11 cellular contexts compared by ENCODE assay signal in the genomic region with DNA sequence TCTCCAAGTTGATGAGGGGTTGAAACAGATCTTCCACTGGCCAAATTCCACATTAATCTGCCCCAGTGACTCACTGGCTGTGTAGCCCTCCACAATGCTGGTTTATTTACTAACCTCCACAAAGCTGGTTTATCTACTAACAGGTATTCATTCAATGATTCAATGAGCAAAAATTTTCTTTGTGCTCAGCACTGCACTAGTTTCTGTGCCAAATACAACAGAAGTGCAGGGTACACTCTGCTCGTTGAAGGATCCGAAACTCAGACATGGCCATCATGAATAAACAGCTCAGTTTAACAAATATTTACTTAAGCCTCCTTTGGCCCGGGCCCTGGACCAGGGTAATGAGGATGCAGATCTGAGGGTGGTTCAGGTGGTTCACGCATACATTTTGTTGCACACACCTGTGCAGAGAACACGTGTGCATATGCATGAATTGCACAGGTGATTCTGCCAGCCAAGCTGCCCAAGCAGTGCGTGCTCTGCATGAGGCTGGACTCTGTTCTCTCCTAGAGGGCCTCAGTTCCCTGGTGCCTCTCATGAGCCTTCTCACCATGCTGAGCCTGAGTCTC.
DNase-seq lines count a peak whose midpoint lies in the region; ATAC-seq and TF ChIP-seq lines count a peak whose summit lies in the region.
"Had no signal": no experiment of that assay in that cellular context is flagged by ENCODE, and none has a peak within 500 bp of the region (broad histone marks: within the 10 kb centered on the region; RNA-seq: fewer than 3 reads in every experiment).

No MANE protein-coding gene starts in this region.

- no peaks in the 10 kb centered on the region for H3K27me3 ChIP-seq in left lung

- ATAC-seq in left lung, result peak; percentile 80
- ATAC-seq in activated T-cell treated with anti-CD3 and anti-CD28 coated beads, Interleukin-2, amount 50 U/mL, for 72 hours (replicated peaks in 1 of 2), result no peak

- H3K9me3 ChIP-seq in left lung, result no peaks in the 10 kb centered on the region

- peaks cover 0 to 18% of the 10 kb centered on the region in 2 donors for H3K4me1 ChIP-seq in left lung

- DNase-seq in AG08396 (ENCODE audit: low spot score) (peak; percentile 24), NCI-H1092 (lab: John Stamatoyannopoulos, UW) (peak; percentile 35), astrocyte of the hippocampus (ENCODE audit: low read depth, low spot score) (peak; percentile 85), left lung (no peak)
- DNase-seq in stimulated activated CD4-positive, alpha-beta T cell treated with anti-CD3 and anti-CD28 coated beads, Interleukin-2, amount 100 ng/mL, for 24 hours, result no peak
- DNase-seq in activated effector memory CD4-positive, alpha-beta T cell treated with Interleukin-2 at 50 U/mL for 16 hours, result no peak
- no peak for DNase-seq in activated naive CD4-positive, alpha-beta T cell (lab: John Stamatoyannopoulos, UW)
- DNase-seq in activated T-cell treated with anti-CD3 and anti-CD28 coated beads, Interleukin-2, amount 50 U/mL, for 72 hours, result no peak
- DNase-seq: activated CD4-positive, alpha-beta T cell treated with anti-CD3 and anti-CD28 coated beads, Interleukin-2, amount 10 ng/mL, durations not matched to agents 24 days and 14 days; activated naive CD8-positive, alpha-beta T cell treated with anti-CD3 and anti-CD28 coated beads, Interleukin-2, amount 10 ng/mL, durations not matched to agents 7 days and 5 days; CD4-positive, CD25-positive, alpha-beta regulatory T cell had no signal

- no peaks in the 10 kb centered on the region for H3K27me3 Mint-ChIP-seq in activated T-cell treated with anti-CD3 and anti-CD28 coated beads, Interleukin-2, amount 50 U/mL, for 72 hours (ENCODE audit: low read depth)
- H3K27me3 Mint-ChIP-seq: CD4-positive, CD25-positive, alpha-beta regulatory T cell had no signal

- H3K4me1 Mint-ChIP-seq in activated T-cell treated with anti-CD3 and anti-CD28 coated beads, Interleukin-2, amount 50 U/mL, for 72 hours (ENCODE audit: low read depth), result no peaks in the 10 kb centered on the region
- H3K4me1 Mint-ChIP-seq: activated CD4-positive, alpha-beta T cell treated with anti-CD3 and anti-CD28 coated beads, Interleukin-2, amount 10 ng/mL, durations not matched to agents 24 days and 14 days; activated naive CD8-positive, alpha-beta T cell treated with anti-CD3 and anti-CD28 coated beads, Interleukin-2, amount 10 ng/mL, durations not matched to agents 7 days and 5 days; CD4-positive, CD25-positive, alpha-beta regulatory T cell had no signal

- H3K27ac ChIP-seq in left lung, result no peak overlapping the region

- H3K36me3 ChIP-seq in left lung, result peaks cover 0 to 50% of the 10 kb centered on the region in 2 donors

- intact Hi-C loops in left lung (cut with DNase I), result no loop called here

- no peak for TF ChIP-seq CTCF in left lung (IDR thresholded peaks at IDR 0.05)

- H3K9me3 Mint-ChIP-seq in activated T-cell treated with anti-CD3 and anti-CD28 coated beads, Interleukin-2, amount 50 U/mL, for 72 hours, result no peaks in the 10 kb centered on the region
- H3K9me3 Mint-ChIP-seq: activated CD4-positive, alpha-beta T cell treated with anti-CD3 and anti-CD28 coated beads, Interleukin-2, amount 10 ng/mL, durations not matched to agents 24 days and 14 days; activated naive CD8-positive, alpha-beta T cell treated with anti-CD3 and anti-CD28 coated beads, Interleukin-2, amount 10 ng/mL, durations not matched to agents 7 days and 5 days; CD4-positive, CD25-positive, alpha-beta regulatory T cell had no signal

- no peaks in the 10 kb centered on the region for H3K36me3 Mint-ChIP-seq in activated T-cell treated with anti-CD3 and anti-CD28 coated beads, Interleukin-2, amount 50 U/mL, for 72 hours (ENCODE audit: insufficient read depth in 2 of 2)
- H3K36me3 Mint-ChIP-seq: activated naive CD8-positive, alpha-beta T cell treated with anti-CD3 and anti-CD28 coated beads, Interleukin-2, amount 10 ng/mL, durations not matched to agents 7 days and 5 days; CD4-positive, CD25-positive, alpha-beta regulatory T cell had no signal

- no peak overlapping the region for H3K4me3 ChIP-seq in left lung

- no peak overlapping the region for H3K4me3 Mint-ChIP-seq in activated T-cell treated with anti-CD3 and anti-CD28 coated beads, Interleukin-2, amount 50 U/mL, for 72 hours
- H3K4me3 Mint-ChIP-seq: activated CD4-positive, alpha-beta T cell treated with anti-CD3 and anti-CD28 coated beads, Interleukin-2, amount 10 ng/mL, durations not matched to agents 24 days and 14 days; activated naive CD8-positive, alpha-beta T cell treated with anti-CD3 and anti-CD28 coated beads, Interleukin-2, amount 10 ng/mL, durations not matched to agents 7 days and 5 days; CD4-positive, CD25-positive, alpha-beta regulatory T cell had no signal

- no peak overlapping the region for H3K27ac Mint-ChIP-seq in activated T-cell treated with anti-CD3 and anti-CD28 coated beads, Interleukin-2, amount 50 U/mL, for 72 hours
- H3K27ac Mint-ChIP-seq: activated CD4-positive, alpha-beta T cell treated with anti-CD3 and anti-CD28 coated beads, Interleukin-2, amount 10 ng/mL, durations not matched to agents 24 days and 14 days; activated naive CD8-positive, alpha-beta T cell treated with anti-CD3 and anti-CD28 coated beads, Interleukin-2, amount 10 ng/mL, durations not matched to agents 7 days and 5 days; CD4-positive, CD25-positive, alpha-beta regulatory T cell had no signal

Comparison
In these comparisons a context has a peak if more than half of its experiments do, and no peak if none do; other contexts are left out.
1. DNase-seq: peak in AG08396 (single experiment), NCI-H1092 (single experiment) and astrocyte of the hippocampus (single experiment); none in left lung (0 of 2), stimulated activated CD4-positive, alpha-beta T cell treated with anti-CD3 and anti-CD28 coated beads, Interleukin-2, amount 100 ng/mL, for 24 hours (0 of 2), activated effector memory CD4-positive, alpha-beta T cell treated with Interleukin-2 at 50 U/mL for 16 hours (single experiment), activated naive CD4-positive, alpha-beta T cell (0 of 4) and activated T-cell treated with anti-CD3 and anti-CD28 coated beads, Interleukin-2, amount 50 U/mL, for 72 hours (0 of 2).